12 cellular contexts compared by ENCODE assay signal in the genomic region with DNA sequence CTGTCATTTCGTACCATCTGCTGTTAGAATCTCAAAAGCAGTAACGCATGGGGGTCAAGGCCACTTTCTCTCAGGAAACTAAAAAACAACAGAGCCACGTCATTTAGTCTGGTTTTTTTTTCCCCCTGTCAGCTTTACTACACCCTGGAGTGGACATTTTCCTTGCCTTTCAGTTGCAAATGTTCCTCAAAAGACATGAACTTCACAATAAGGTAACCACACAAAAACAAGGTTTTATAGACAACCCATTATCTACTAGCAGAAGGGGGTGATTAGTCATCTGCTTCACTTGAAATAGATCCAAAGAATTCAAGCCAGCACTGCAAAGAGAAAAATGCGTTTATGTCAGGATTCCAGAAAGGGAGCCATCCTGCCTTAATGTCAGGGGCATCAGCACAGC.
DNase-seq lines count a peak whose midpoint lies in the region; ATAC-seq and TF ChIP-seq lines count a peak whose summit lies in the region.
"Had no signal": no experiment of that assay in that cellular context is flagged by ENCODE, and none has a peak within 500 bp of the region (broad histone marks: within the 10 kb centered on the region; RNA-seq: fewer than 3 reads in every experiment).

No MANE protein-coding gene starts in this region.

- H3K4me1 ChIP-seq in ACC112 (ENCODE audit: control insufficient read depth, insufficient read depth, low read length, unreplicated experiment) (peaks cover 20% of the 10 kb centered on the region), esophagus squamous epithelium (no peaks in the 10 kb centered on the region)

- H3K27me3 ChIP-seq in ACC112 (ENCODE audit: insufficient read depth, low read length) (no peaks in the 10 kb centered on the region), esophagus squamous epithelium (no peaks in the 10 kb centered on the region)

- H3K27ac ChIP-seq in ACC112 (ENCODE audit: low read depth, low read length): peak overlapping the region; percentile 65
- H3K27ac ChIP-seq in esophagus squamous epithelium: no peak overlapping the region

- DNase-seq in HCEC 1CT (peak; percentile 59), T1000 (lab: John Stamatoyannopoulos, UW) (peak; percentile 33), glomerular visceral epithelial cell (ENCODE audit: extremely low spot score) (peak; percentile 60), esophagus squamous epithelium (lab: John Stamatoyannopoulos, UW) (no peak), GDM1 (lab: John Stamatoyannopoulos, UW) (no peak), cardiac septum (ENCODE audit: low spot score) (no peak)
- DNase-seq: activated CD4-positive, CD25-positive, alpha-beta regulatory T cell treated with anti-CD3 and anti-CD28 coated beads, Interleukin-2, amount 50 U/mL, for 72 hours; CD4-positive, alpha-beta T cell; hypothalamus had no signal

- no peak for TF ChIP-seq CTCF in esophagus squamous epithelium (IDR thresholded peaks at IDR 0.05)

- H3K4me3 ChIP-seq in ACC112 (ENCODE audit: low read depth, low read length): peak overlapping the region; percentile 52; the same call in 1 of the 2 replicates
- no peak overlapping the region for H3K4me3 ChIP-seq in esophagus squamous epithelium

- peak overlapping the region; percentile 96 for H2AFZ ChIP-seq in ACC112 (ENCODE audit: low read length, unreplicated experiment)

- intact Hi-C loops in esophagus squamous epithelium (cut with DNase I): no loop called here
- intact Hi-C loops in cardiac septum (cut with DNase I): no loop called here

- H3K79me2 ChIP-seq in ACC112 (ENCODE audit: control insufficient read depth, insufficient read depth, low read length, unreplicated experiment): no peaks in the 10 kb centered on the region

- H3K36me3 ChIP-seq in ACC112 (ENCODE audit: insufficient read depth, low read length): no peaks in the 10 kb centered on the region
- H3K36me3 ChIP-seq in esophagus squamous epithelium: no peaks in the 10 kb centered on the region

- H3K9me3 ChIP-seq in esophagus squamous epithelium: no peaks in the 10 kb centered on the region

- ATAC-seq in GM18505 (IDR thresholded peaks at IDR 0.05; ENCODE audit: unreplicated experiment): no peak
- ATAC-seq: activated naive CD4-positive, alpha-beta T cell treated with anti-CD3 and anti-CD28 coated beads, Interleukin-2, amount 50 U/mL, for 72 hours had no signal

- WGBS in esophagus squamous epithelium, 2 donors: 46 to 49% methylated on average over 4 of the region's 4 CpGs

- TF ChIP-seq POLR2A in esophagus squamous epithelium (IDR thresholded peaks at IDR 0.05) (no peak), GM18505 (IDR thresholded peaks at IDR 0.05; ENCODE audit: borderline replicate concordance, extremely low read depth, insufficient read depth, insufficient read length) (no peak)

Comparison
In these comparisons a context has a peak if more than half of its experiments do, and no peak if none do; other contexts are left out.
1. DNase-seq: peak in HCEC 1CT (single experiment), T1000 (single experiment) and glomerular visceral epithelial cell (single experiment); none in esophagus squamous epithelium (single experiment), GDM1 (single experiment) and cardiac septum (single experiment).